Comparison of ENCODE assay signal across 29 cellular contexts in genomic region chr6:73867411-73867810, GRCh38.
"Had no signal": no experiment of that assay in that cellular context is flagged by ENCODE, and none has a peak within 500 bp of the region (broad histone marks: within the 10 kb centered on the region; RNA-seq: fewer than 3 reads in every experiment).

No MANE protein-coding gene starts in this region.

- H3K9me3 ChIP-seq: body of pancreas, esophagus muscularis mucosa, gastroesophageal sphincter, heart right ventricle had no signal

- H3K4me1 Mint-ChIP-seq: activated CD4-positive, alpha-beta memory T cell treated with anti-CD3 and anti-CD28 coated beads, Interleukin-2, amount 10 ng/mL, durations not matched to agents 7 days and 5 days; activated CD4-positive, alpha-beta T cell treated with anti-CD3 and anti-CD28 coated beads, Interleukin-2, amount 10 ng/mL, durations not matched to agents 7 days and 5 days; activated naive CD4-positive, alpha-beta T cell treated with anti-CD3 and anti-CD28 coated beads, Interleukin-2, amount 10 ng/mL, durations not matched to agents 7 days and 5 days had no signal

- H3K36me3 Mint-ChIP-seq: activated naive CD4-positive, alpha-beta T cell treated with anti-CD3 and anti-CD28 coated beads, Interleukin-2, amount 10 ng/mL, durations not matched to agents 7 days and 5 days; activated naive CD8-positive, alpha-beta T cell; WTC11 had no signal

- ATAC-seq: activated T-cell treated with anti-CD3 and anti-CD28 coated beads, Interleukin-2, amount 50 U/mL, for 72 hours; body of pancreas; effector memory CD8-positive, alpha-beta T cell; gastroesophageal sphincter; heart right ventricle; WTC11 had no signal

- H3K4me3 ChIP-seq: body of pancreas, esophagus muscularis mucosa, gastroesophageal sphincter, heart right ventricle had no signal

- H3K9me3 Mint-ChIP-seq: activated CD4-positive, alpha-beta memory T cell treated with anti-CD3 and anti-CD28 coated beads, Interleukin-2, amount 10 ng/mL, durations not matched to agents 7 days and 5 days; activated CD4-positive, alpha-beta T cell treated with anti-CD3 and anti-CD28 coated beads, Interleukin-2, amount 10 ng/mL, durations not matched to agents 7 days and 5 days; activated naive CD4-positive, alpha-beta T cell treated with anti-CD3 and anti-CD28 coated beads, Interleukin-2, amount 10 ng/mL, durations not matched to agents 7 days and 5 days; activated T-cell treated with anti-CD3 and anti-CD28 coated beads, Interleukin-2, amount 50 U/mL, for 24 hours; activated T-cell treated with anti-CD3 and anti-CD28 coated beads, Interleukin-2, amount 50 U/mL, for 72 hours; effector memory CD8-positive, alpha-beta T cell had no signal

- H3K4me3 Mint-ChIP-seq: activated CD4-positive, alpha-beta memory T cell treated with anti-CD3 and anti-CD28 coated beads, Interleukin-2, amount 10 ng/mL, durations not matched to agents 7 days and 5 days; activated CD4-positive, alpha-beta T cell treated with anti-CD3 and anti-CD28 coated beads, Interleukin-2, amount 10 ng/mL, durations not matched to agents 7 days and 5 days; activated naive CD4-positive, alpha-beta T cell treated with anti-CD3 and anti-CD28 coated beads, Interleukin-2, amount 10 ng/mL, durations not matched to agents 7 days and 5 days; activated naive CD8-positive, alpha-beta T cell; activated T-cell treated with anti-CD3 and anti-CD28 coated beads, Interleukin-2, amount 50 U/mL, for 24 hours; activated T-cell treated with anti-CD3 and anti-CD28 coated beads, Interleukin-2, amount 50 U/mL, for 72 hours; effector memory CD8-positive, alpha-beta T cell; WTC11 had no signal

- H3K27me3 Mint-ChIP-seq: activated CD4-positive, alpha-beta T cell treated with anti-CD3 and anti-CD28 coated beads, Interleukin-2, amount 10 ng/mL, durations not matched to agents 7 days and 5 days had no signal

- H3K36me3 ChIP-seq: esophagus muscularis mucosa, gastroesophageal sphincter, heart right ventricle had no signal

- DNase-seq: activated CD4-positive, alpha-beta memory T cell treated with anti-CD3 and anti-CD28 coated beads, Interleukin-2, amount 10 ng/mL, durations not matched to agents 7 days and 5 days; activated CD4-positive, alpha-beta T cell treated with anti-CD3 and anti-CD28 coated beads for 1 hour; activated CD4-positive, alpha-beta T cell treated with anti-CD3 and anti-CD28 coated beads for 4 hours; activated CD4-positive, alpha-beta T cell treated with anti-CD3 and anti-CD28 coated beads, Interleukin-2, amount 10 ng/mL, durations not matched to agents 7 days and 5 days; activated CD4-positive, alpha-beta T cell treated with anti-CD3 and anti-CD28 coated beads, Interleukin-2, amount 50 U/mL, for 4 hours; activated CD8-positive, alpha-beta memory T cell treated with anti-CD3 and anti-CD28 coated beads, Interleukin-2, amount 50 U/mL, for 48 hours; activated gamma-delta T cell; activated naive CD4-positive, alpha-beta T cell; activated naive CD4-positive, alpha-beta T cell treated with anti-CD3 and anti-CD28 coated beads, Interleukin-2, amount 10 ng/mL, durations not matched to agents 7 days and 5 days; activated T-cell treated with anti-CD3 and anti-CD28 coated beads for 4 hours; activated T-cell treated with anti-CD3 and anti-CD28 coated beads, Interleukin-2, amount 50 U/mL, for 24 hours; activated T-cell treated with anti-CD3 and anti-CD28 coated beads, Interleukin-2, amount 50 U/mL, for 72 hours; amniotic stem cell; aorta; body of pancreas; caudate nucleus; cortex of kidney; dermis blood vessel endothelial cell; effector CD4-positive, alpha-beta T cell; effector memory CD8-positive, alpha-beta T cell; erythroblast; foreskin melanocyte; heart right ventricle; T-helper 2 cell had no signal

- H3K4me1 ChIP-seq: body of pancreas, esophagus muscularis mucosa, gastroesophageal sphincter, heart right ventricle had no signal

- H3K27ac Mint-ChIP-seq: activated CD4-positive, alpha-beta memory T cell treated with anti-CD3 and anti-CD28 coated beads, Interleukin-2, amount 10 ng/mL, durations not matched to agents 7 days and 5 days; activated CD4-positive, alpha-beta T cell treated with anti-CD3 and anti-CD28 coated beads, Interleukin-2, amount 10 ng/mL, durations not matched to agents 7 days and 5 days; activated naive CD4-positive, alpha-beta T cell treated with anti-CD3 and anti-CD28 coated beads, Interleukin-2, amount 10 ng/mL, durations not matched to agents 7 days and 5 days; activated naive CD8-positive, alpha-beta T cell; activated T-cell treated with anti-CD3 and anti-CD28 coated beads, Interleukin-2, amount 50 U/mL, for 24 hours; activated T-cell treated with anti-CD3 and anti-CD28 coated beads, Interleukin-2, amount 50 U/mL, for 72 hours; effector memory CD8-positive, alpha-beta T cell; WTC11 had no signal

- H3K27ac ChIP-seq: body of pancreas, esophagus muscularis mucosa, gastroesophageal sphincter, heart right ventricle, VCaP had no signal

- H3K27me3 ChIP-seq: body of pancreas, esophagus muscularis mucosa, gastroesophageal sphincter, heart right ventricle had no signal
